11 cellular contexts compared by ENCODE assay signal in genomic region chr9:128011071-128011817, GRCh38. TPM values are rescaled to one million over a fixed set of nuclear protein-coding genes. Genes with fewer than 3 reads are reported as not detected.
DNase-seq lines count a peak whose midpoint lies in the region; ATAC-seq and TF ChIP-seq lines count a peak whose summit lies in the region.
"Had no signal": no experiment of that assay in that cellular context is flagged by ENCODE, and none has a peak within 500 bp of the region (broad histone marks: within the 10 kb centered on the region; RNA-seq: fewer than 3 reads in every experiment).

No MANE protein-coding gene starts in this region.

- peaks cover 6% of the 10 kb centered on the region for H3K9me3 Mint-ChIP-seq in dendritic cell treated with granulocyte-macrophage colony-stimulating factor and Interleukin-4, amounts not matched to agents 40 ng/mL and 50 ng/mL, for 4 days
- H3K9me3 Mint-ChIP-seq in type B pancreatic cell = no peaks in the 10 kb centered on the region
- peaks cover 0 to 3% of the 10 kb centered on the region in 2 donors for H3K9me3 Mint-ChIP-seq in activated T-cell treated with anti-CD3 and anti-CD28 coated beads, Interleukin-2, amount 50 U/mL, for 72 hours

- H3K9ac ChIP-seq in BLaER1 = no peak overlapping the region

- no peak overlapping the region for H3K4me3 ChIP-seq in BLaER1

- H3K4me1 Mint-ChIP-seq in dendritic cell treated with granulocyte-macrophage colony-stimulating factor and Interleukin-4, amounts not matched to agents 40 ng/mL and 50 ng/mL, for 4 days (ENCODE audit: low read depth) = peaks cover 61% of the 10 kb centered on the region
- H3K4me1 Mint-ChIP-seq in type B pancreatic cell (ENCODE audit: unreplicated experiment) = peaks cover 23% of the 10 kb centered on the region
- peaks cover 34% of the 10 kb centered on the region for H3K4me1 Mint-ChIP-seq in activated T-cell treated with anti-CD3 and anti-CD28 coated beads, Interleukin-2, amount 50 U/mL, for 72 hours (ENCODE audit: low read depth)

- peaks cover 47% of the 10 kb centered on the region for H3K4me1 ChIP-seq in BLaER1

- peak overlapping the region; percentile 39 for H3K4me3 Mint-ChIP-seq in dendritic cell treated with granulocyte-macrophage colony-stimulating factor and Interleukin-4, amounts not matched to agents 40 ng/mL and 50 ng/mL, for 4 days
- no peak overlapping the region for H3K4me3 Mint-ChIP-seq in type B pancreatic cell
- H3K4me3 Mint-ChIP-seq in activated T-cell treated with anti-CD3 and anti-CD28 coated beads, Interleukin-2, amount 50 U/mL, for 72 hours = no peak overlapping the region

- peak overlapping the region; percentile 55 for H3K4me2 ChIP-seq in BLaER1

- peak; percentile 24 for DNase-seq in Kasumi-1 (lab: John Stamatoyannopoulos, UW)
- peak; percentile 13 for DNase-seq in medulla oblongata (ENCODE audit: extremely low spot score)
- no peak for DNase-seq in type B pancreatic cell (ENCODE audit: extremely low spot score, unreplicated experiment)
- no peak for DNase-seq in activated T-cell treated with anti-CD3 and anti-CD28 coated beads, Interleukin-2, amount 50 U/mL, for 72 hours
- DNase-seq in T-helper 2 cell = no peak
- DNase-seq: activated T-cell treated with anti-CD3 and anti-CD28 coated beads for 4 hours; NCI-H1694; stimulated activated CD4-positive, alpha-beta T cell treated with anti-CD3 and anti-CD28 coated beads, Interleukin-2, amount 100 ng/mL, for 24 hours had no signal

- H3K36me3 Mint-ChIP-seq in dendritic cell treated with granulocyte-macrophage colony-stimulating factor and Interleukin-4, amounts not matched to agents 40 ng/mL and 50 ng/mL, for 4 days (ENCODE audit: low read depth) = peaks cover 7% of the 10 kb centered on the region
- no peaks in the 10 kb centered on the region for H3K36me3 Mint-ChIP-seq in type B pancreatic cell
- H3K36me3 Mint-ChIP-seq in activated T-cell treated with anti-CD3 and anti-CD28 coated beads, Interleukin-2, amount 50 U/mL, for 72 hours (ENCODE audit: insufficient read depth in 2 of 2) = peaks cover 5% of the 10 kb centered on the region in 2 donors

- no peak for ATAC-seq in activated T-cell treated with anti-CD3 and anti-CD28 coated beads, Interleukin-2, amount 50 U/mL, for 72 hours (replicated peaks in 1 of 2)
- no peak for ATAC-seq in HG02938 (IDR thresholded peaks at IDR 0.05; ENCODE audit: unreplicated experiment)

- H4K20me1 ChIP-seq in BLaER1 = no peaks in the 10 kb centered on the region; the same call in 1 of the 2 replicates

- intact Hi-C loops in dendritic cell treated with granulocyte-macrophage colony-stimulating factor and Interleukin-4, amounts not matched to agents 40 ng/mL and 50 ng/mL, for 4 days (cut with micrococcal nuclease) = no loop called here

- H3K27me3 ChIP-seq in BLaER1 = peaks cover 51% of the 10 kb centered on the region

- TF ChIP-seq CTCF in type B pancreatic cell (conservative IDR thresholded peaks at IDR 0.05) = no peak

- peaks cover 3% of the 10 kb centered on the region; the same call in 1 of the 2 replicates for H3K9me3 ChIP-seq in BLaER1

- no peak overlapping the region for H3K27ac ChIP-seq in BLaER1

- H3K27ac Mint-ChIP-seq in dendritic cell treated with granulocyte-macrophage colony-stimulating factor and Interleukin-4, amounts not matched to agents 40 ng/mL and 50 ng/mL, for 4 days = peak overlapping the region; percentile 79
- H3K27ac Mint-ChIP-seq in type B pancreatic cell = no peak overlapping the region
- H3K27ac Mint-ChIP-seq in activated T-cell treated with anti-CD3 and anti-CD28 coated beads, Interleukin-2, amount 50 U/mL, for 72 hours = no peak overlapping the region

- H3K36me3 ChIP-seq in BLaER1 = no peaks in the 10 kb centered on the region

- peaks cover 12% of the 10 kb centered on the region for H3K27me3 Mint-ChIP-seq in dendritic cell treated with granulocyte-macrophage colony-stimulating factor and Interleukin-4, amounts not matched to agents 40 ng/mL and 50 ng/mL, for 4 days
- H3K27me3 Mint-ChIP-seq in type B pancreatic cell = no peaks in the 10 kb centered on the region
- no peaks in the 10 kb centered on the region for H3K27me3 Mint-ChIP-seq in activated T-cell treated with anti-CD3 and anti-CD28 coated beads, Interleukin-2, amount 50 U/mL, for 72 hours (ENCODE audit: low read depth)

RNA-seq across cellular contexts. Expression of gene EEIG1, which starts 30.5 kb away (rescaled TPM):
- 61.1 and 74.8 TPM in 2 replicates for total RNA-seq in type B pancreatic cell (ENCODE audit: low replicate concordance)
- 10 to 100 TPM; 59.2 to 75.1 TPM for total RNA-seq in activated T-cell treated with anti-CD3 and anti-CD28 coated beads, Interleukin-2, amount 50 U/mL, for 72 hours

RNA-seq across cellular contexts. Expression of gene NAIF1, which starts 55.9 kb away (rescaled TPM):
- total RNA-seq in type B pancreatic cell (ENCODE audit: low replicate concordance) = 6.7 and 10.3 TPM in 2 replicates
- 10 to 100 TPM; 11.9 to 17.9 TPM for total RNA-seq in activated T-cell treated with anti-CD3 and anti-CD28 coated beads, Interleukin-2, amount 50 U/mL, for 72 hours

RNA-seq across cellular contexts. Expression of gene SLC25A25, which starts 56.8 kb away (rescaled TPM):
- 19.1 and 39.0 TPM in 2 replicates for total RNA-seq in type B pancreatic cell (ENCODE audit: low replicate concordance)
- 10 to 100 TPM in 1 of 2 donors, 1 to 10 TPM in 1; 9.7 to 11.2 TPM for total RNA-seq in activated T-cell treated with anti-CD3 and anti-CD28 coated beads, Interleukin-2, amount 50 U/mL, for 72 hours

Comparison
In these comparisons a context has a peak if more than half of its experiments do, and no peak if none do; other contexts are left out.
1. DNase-seq: peak in Kasumi-1 (2 of 2) and medulla oblongata (single experiment); none in type B pancreatic cell (single experiment), activated T-cell treated with anti-CD3 and anti-CD28 coated beads, Interleukin-2, amount 50 U/mL, for 72 hours (0 of 2) and T-helper 2 cell (0 of 5).